ENCODE assay signal across 8 cellular contexts in genomic region chr12:122265931-122266771, GRCh38. TPM values are rescaled to one million over a fixed set of nuclear protein-coding genes. Genes with fewer than 3 reads are reported as not detected.
DNase-seq lines count a peak whose midpoint lies in the region; ATAC-seq and TF ChIP-seq lines count a peak whose summit lies in the region.

VPS33A (minus strand) TSS chr12:122266494; CDS start chr12:122266408, 86 bp downstream.

- H3K9me3 Mint-ChIP-seq in natural killer cell treated with Interleukin-12 subunit alpha and Interleukin-12 subunit beta and Interleukin-15 and Interleukin-18, amount 100 ng/mL, for 72 hours, result no peaks in the 10 kb centered on the region

- H3K27me3 ChIP-seq in HAP-1 (ENCODE audit: low read depth) (no peaks in the 10 kb centered on the region), MM.1S (replicated peaks; ENCODE audit: insufficient read depth, low read length) (no peaks in the 10 kb centered on the region)

- H3K36me3 Mint-ChIP-seq in natural killer cell treated with Interleukin-12 subunit alpha and Interleukin-12 subunit beta and Interleukin-15 and Interleukin-18, amount 100 ng/mL, for 72 hours, result peaks cover 5% of the 10 kb centered on the region

- peak within 1 kb of the TSS; percentile 97 to 99 for H3K27ac Mint-ChIP-seq in natural killer cell treated with Interleukin-12 subunit alpha and Interleukin-12 subunit beta and Interleukin-15 and Interleukin-18, amount 100 ng/mL, for 72 hours

- H4K20me1 ChIP-seq in MM.1S (ENCODE audit: insufficient read depth, low read length), result no peaks in the 10 kb centered on the region

- peak within 1 kb of the TSS; percentile 86 for H2AFZ ChIP-seq in MM.1S (ENCODE audit: low read length)

- H3K79me2 ChIP-seq in MM.1S (ENCODE audit: low read length), result peaks cover 6% of the 10 kb centered on the region; the same call in 1 of the 2 replicates

- peak; percentile 96 to 98 for ATAC-seq in natural killer cell treated with Interleukin-12 subunit alpha and Interleukin-12 subunit beta and Interleukin-15 and Interleukin-18, amount 100 ng/mL, for 72 hours

- H3F3A ChIP-seq in MM.1S (ENCODE audit: insufficient read depth, low read length), result 0 out of 2 replicates have a peak, but pooled peaks cover 4% of the 10 kb centered on the region

- H3K4me1 Mint-ChIP-seq in natural killer cell treated with Interleukin-12 subunit alpha and Interleukin-12 subunit beta and Interleukin-15 and Interleukin-18, amount 100 ng/mL, for 72 hours (ENCODE audit: low read depth in 2 of 2), result peaks cover 7 to 10% of the 10 kb centered on the region in 2 donors

- TF ChIP-seq CTCF in MM.1S (IDR thresholded peaks at IDR 0.05; ENCODE audit: low read length) (no peak), fibroblast of the aortic adventitia (IDR thresholded peaks at IDR 0.05; ENCODE audit: insufficient read depth, low read length) (no peak)

- H3K9me2 ChIP-seq in MM.1S (replicated peaks; ENCODE audit: insufficient read depth, low read length), result no peaks in the 10 kb centered on the region

- H3K36me3 ChIP-seq in ES-I3 (ENCODE audit: insufficient read depth, low read length), result peaks cover 2% of the 10 kb centered on the region; the same call in 1 of the 2 replicates
- H3K36me3 ChIP-seq in HAP-1 (replicated peaks), result peaks cover 11% of the 10 kb centered on the region
- no peaks in the 10 kb centered on the region for H3K36me3 ChIP-seq in MM.1S (replicated peaks; ENCODE audit: insufficient read depth, low read length)

- H3K27me3 Mint-ChIP-seq in natural killer cell treated with Interleukin-12 subunit alpha and Interleukin-12 subunit beta and Interleukin-15 and Interleukin-18, amount 100 ng/mL, for 72 hours, result no peaks in the 10 kb centered on the region

- H3K4me2 ChIP-seq in MM.1S (ENCODE audit: low read depth, low read length), result peak within 1 kb of the TSS; percentile 60

- peak within 1 kb of the TSS; percentile 83; the same call in 1 of the 2 replicates for H3K27ac ChIP-seq in MM.1S (ENCODE audit: low read length)

- H3K4me3 ChIP-seq in HAP-1, result peak within 1 kb of the TSS; percentile 96
- H3K4me3 ChIP-seq in MM.1S (ENCODE audit: low read length), result peak within 1 kb of the TSS; percentile 86
- peak within 1 kb of the TSS; percentile 97 for H3K4me3 ChIP-seq in fibroblast of the aortic adventitia (ENCODE audit: low read depth, low read length)

- H3K4me1 ChIP-seq in ES-I3 (ENCODE audit: insufficient read depth, low read length) (no peaks in the 10 kb centered on the region), HAP-1 (peaks cover 5% of the 10 kb centered on the region; the same call in 1 of the 2 replicates), MM.1S (ENCODE audit: low read length) (no peaks in the 10 kb centered on the region)

- DNase-seq in HAP-1 (ENCODE audit: low spot score in 2 of 2), result peak; percentile 94 to 98
- DNase-seq in MM.1S, result peak; percentile 92
- DNase-seq in SHP77 treated with DMSO at 0.1 percent for 48 hours (lab: John Stamatoyannopoulos, UW), result peak; percentile 93
- peak; percentile 97 for DNase-seq in activated effector memory CD4-positive, alpha-beta T cell treated with anti-CD3 and anti-CD28 coated beads, Interleukin-2, amount 50 U/mL, for 16 hours
- DNase-seq in fibroblast of the aortic adventitia (ENCODE audit: low read depth), result peak; percentile 99
- DNase-seq in natural killer cell treated with Interleukin-12 subunit alpha and Interleukin-12 subunit beta and Interleukin-15 and Interleukin-18, amount 100 ng/mL, for 72 hours (ENCODE audit: low spot score), result peak; percentile 96
- DNase-seq in stimulated activated naive CD4-positive, alpha-beta T cell treated with Interleukin-2 at 50 U/mL for 16 hours (lab: John Stamatoyannopoulos, UW), result peak; percentile 91

- in situ Hi-C loops in HAP-1 (cut with MboI; ENCODE audit: low sequenced_read_pairs), result no loop called here

- no peaks in the 10 kb centered on the region for H3K9me3 ChIP-seq in ES-I3 (ENCODE audit: control insufficient read depth, insufficient read depth, low read length)
- no peaks in the 10 kb centered on the region for H3K9me3 ChIP-seq in HAP-1
- no peaks in the 10 kb centered on the region for H3K9me3 ChIP-seq in MM.1S (replicated peaks; ENCODE audit: insufficient read depth, low read length)

- H3K4me3 Mint-ChIP-seq in natural killer cell treated with Interleukin-12 subunit alpha and Interleukin-12 subunit beta and Interleukin-15 and Interleukin-18, amount 100 ng/mL, for 72 hours, result peak within 1 kb of the TSS; percentile 94

- peak within 1 kb of the TSS; percentile 82 for H3K9ac ChIP-seq in ES-I3 (ENCODE audit: low read depth, low read length)
- peak within 1 kb of the TSS; percentile 85 for H3K9ac ChIP-seq in MM.1S (ENCODE audit: low read length)

RNA-seq across cellular contexts. Expression of gene VPS33A, which starts in this region (rescaled TPM):
- 18.3 and 20.9 TPM in 2 replicates for total RNA-seq in fibroblast of the aortic adventitia (ENCODE audit: low replicate concordance)
- total RNA-seq in natural killer cell treated with Interleukin-12 subunit alpha and Interleukin-12 subunit beta and Interleukin-15 and Interleukin-18, amount 100 ng/mL, for 72 hours, result 10 to 100 TPM; 31.8 to 34.4 TPM

Comparison
In these comparisons a context has a peak if more than half of its experiments do, and no peak if none do; other contexts are left out.
1. Peak in every context shown above with its lines: DNase-seq, ATAC-seq, H3K4me3 ChIP-seq and H3K27ac ChIP-seq.